Comparison of ENCODE assay signal across 8 cellular contexts in genomic region chr7:139730746-139731612, GRCh38.
DNase-seq lines count a peak whose midpoint lies in the region; ATAC-seq and TF ChIP-seq lines count a peak whose summit lies in the region.
"Had no signal": no experiment of that assay in that cellular context is flagged by ENCODE, and none has a peak within 500 bp of the region (broad histone marks: within the 10 kb centered on the region; RNA-seq: fewer than 3 reads in every experiment).

No MANE protein-coding gene starts in this region.

- TF ChIP-seq CTCF in foreskin fibroblast (IDR thresholded peaks at IDR 0.05; ENCODE audit: low read depth, low read length): no peak

- peak; percentile 71 to 83 for DNase-seq in foreskin fibroblast
- peak; percentile 46 for DNase-seq in stimulated activated naive B cell treated with anti-CD40 and anti-IgM and Interleukin-4, amounts not matched to agents 10 μg/mL and 1 μg/mL and 100 μg/mL, for 72 hours
- DNase-seq in DMS114 treated with DMSO at 0.1 percent for 48 hours (lab: John Stamatoyannopoulos, UW; ENCODE audit: unreplicated experiment): no peak
- DNase-seq in HUDEP-2 (lab: John Stamatoyannopoulos, UW; ENCODE audit: unreplicated experiment in 76 of 76): no peak

- H3K9me3 Mint-ChIP-seq in T-helper 1 cell treated with Interleukin-12 subunit alpha and Interleukin-12 subunit beta and Interleukin-4 antibody, amounts not matched to agents 30 μg/mL and 1 μg/mL, for 36 hours: peaks cover 4% of the 10 kb centered on the region
- H3K9me3 Mint-ChIP-seq in stimulated activated naive B cell treated with anti-CD40 and anti-IgM and Interleukin-4, amounts not matched to agents 10 μg/mL and 1 μg/mL and 100 μg/mL, for 72 hours: peaks cover 1 to 4% of the 10 kb centered on the region in 2 donors

- H3K27me3 Mint-ChIP-seq in T-helper 1 cell treated with Interleukin-12 subunit alpha and Interleukin-12 subunit beta and Interleukin-4 antibody, amounts not matched to agents 30 μg/mL and 1 μg/mL, for 36 hours (ENCODE audit: low read depth): no peaks in the 10 kb centered on the region
- no peaks in the 10 kb centered on the region for H3K27me3 Mint-ChIP-seq in stimulated activated naive B cell treated with anti-CD40 and anti-IgM and Interleukin-4, amounts not matched to agents 10 μg/mL and 1 μg/mL and 100 μg/mL, for 72 hours

- peaks cover 27% of the 10 kb centered on the region for H3K36me3 Mint-ChIP-seq in T-helper 1 cell treated with Interleukin-12 subunit alpha and Interleukin-12 subunit beta and Interleukin-4 antibody, amounts not matched to agents 30 μg/mL and 1 μg/mL, for 36 hours (ENCODE audit: low read depth)
- H3K36me3 Mint-ChIP-seq in stimulated activated naive B cell treated with anti-CD40 and anti-IgM and Interleukin-4, amounts not matched to agents 10 μg/mL and 1 μg/mL and 100 μg/mL, for 72 hours: peaks cover 17 to 38% of the 10 kb centered on the region in 2 donors

- H3K4me3 ChIP-seq in foreskin fibroblast (ENCODE audit: low read depth in 1 of 2, low read length in 2 of 2): no peak overlapping the region
- H3K4me3 ChIP-seq: SK-N-MC had no signal

- H3K27ac Mint-ChIP-seq in T-helper 1 cell treated with Interleukin-12 subunit alpha and Interleukin-12 subunit beta and Interleukin-4 antibody, amounts not matched to agents 30 μg/mL and 1 μg/mL, for 36 hours: peak overlapping the region; percentile 54
- peak overlapping the region; percentile 65 for H3K27ac Mint-ChIP-seq in stimulated activated naive B cell treated with anti-CD40 and anti-IgM and Interleukin-4, amounts not matched to agents 10 μg/mL and 1 μg/mL and 100 μg/mL, for 72 hours

- H3K4me1 Mint-ChIP-seq in T-helper 1 cell treated with Interleukin-12 subunit alpha and Interleukin-12 subunit beta and Interleukin-4 antibody, amounts not matched to agents 30 μg/mL and 1 μg/mL, for 36 hours (ENCODE audit: low read depth): peaks cover 37% of the 10 kb centered on the region
- H3K4me1 Mint-ChIP-seq in stimulated activated naive B cell treated with anti-CD40 and anti-IgM and Interleukin-4, amounts not matched to agents 10 μg/mL and 1 μg/mL and 100 μg/mL, for 72 hours: peaks cover 35 to 53% of the 10 kb centered on the region in 2 donors

- peak overlapping the region; percentile 16 for H3K4me3 Mint-ChIP-seq in T-helper 1 cell treated with Interleukin-12 subunit alpha and Interleukin-12 subunit beta and Interleukin-4 antibody, amounts not matched to agents 30 μg/mL and 1 μg/mL, for 36 hours
- peak overlapping the region in 1 of 2 donors; percentile 36 for H3K4me3 Mint-ChIP-seq in stimulated activated naive B cell treated with anti-CD40 and anti-IgM and Interleukin-4, amounts not matched to agents 10 μg/mL and 1 μg/mL and 100 μg/mL, for 72 hours

- ATAC-seq in GM19452 (IDR thresholded peaks at IDR 0.05; ENCODE audit: unreplicated experiment): peak; percentile 72
- peak; percentile 84 for ATAC-seq in HG03135 (IDR thresholded peaks at IDR 0.05; ENCODE audit: unreplicated experiment)
- peak; percentile 97 to 98 for ATAC-seq in stimulated activated naive B cell treated with anti-CD40 and anti-IgM and Interleukin-4, amounts not matched to agents 10 μg/mL and 1 μg/mL and 100 μg/mL, for 72 hours (replicated peaks)

Comparison
In these comparisons a context has a peak if more than half of its experiments do, and no peak if none do; other contexts are left out.
1. DNase-seq: peak in foreskin fibroblast (2 of 2) and stimulated activated naive B cell treated with anti-CD40 and anti-IgM and Interleukin-4, amounts not matched to agents 10 μg/mL and 1 μg/mL and 100 μg/mL, for 72 hours (single experiment); none in DMS114 treated with DMSO at 0.1 percent for 48 hours (single experiment) and HUDEP-2 (0 of 76).
2. Peak in every context shown above with its lines, with median percentiles within 50 percentile points of each other: ATAC-seq.